27 cellular contexts compared by ENCODE assay signal in the genomic region with DNA sequence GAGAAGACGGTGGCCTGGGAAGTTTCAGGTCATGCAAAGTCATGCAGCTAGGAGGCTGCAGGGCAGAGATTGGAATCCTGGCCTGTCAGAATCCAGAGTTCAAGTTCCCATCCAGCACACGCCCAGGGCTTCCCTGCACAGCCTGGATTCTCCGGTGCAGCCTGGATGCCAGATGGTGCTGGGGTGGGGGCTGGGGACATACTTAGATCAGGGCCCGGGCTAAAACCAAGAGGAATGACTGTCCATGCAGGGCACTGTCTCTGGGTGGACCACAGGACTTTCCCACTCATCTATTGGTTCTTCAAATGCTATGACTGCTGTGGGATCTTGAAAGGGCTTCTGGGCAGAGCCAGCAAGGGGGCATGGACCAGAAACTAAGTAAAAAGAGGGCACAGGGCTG. TPM values are rescaled to one million over a fixed set of nuclear protein-coding genes. Genes with fewer than 3 reads are reported as not detected.
"Had no signal": no experiment of that assay in that cellular context is flagged by ENCODE, and none has a peak within 500 bp of the region (broad histone marks: within the 10 kb centered on the region; RNA-seq: fewer than 3 reads in every experiment).

No MANE protein-coding gene starts in this region.

- H3K27me3 ChIP-seq: MG63, SJCRH30 had no signal

- H3K4me1 ChIP-seq: SJCRH30 had no signal

- H3K9me3 ChIP-seq: MG63, SJCRH30 had no signal

- H3K27ac ChIP-seq: SJCRH30 had no signal

- ATAC-seq: activated CD4-positive, alpha-beta T cell treated with anti-CD3 and anti-CD28 coated beads for 36 hours; activated T-helper 17 cell treated with anti-CD3 and anti-CD28 coated beads, Interleukin-2, amount 50 U/mL, for 72 hours had no signal

- DNase-seq: activated CD4-positive, alpha-beta memory T cell treated with anti-CD3 and anti-CD28 coated beads, Interleukin-2, amount 10 ng/mL, durations not matched to agents 7 days and 5 days; activated CD4-positive, alpha-beta T cell treated with anti-CD3 and anti-CD28 coated beads for 36 hours; activated CD4-positive, alpha-beta T cell treated with anti-CD3 and anti-CD28 coated beads, Interleukin-2, amount 50 U/mL, for 1 hour; activated CD4-positive, CD25-positive, alpha-beta regulatory T cell; activated gamma-delta T cell treated with Interleukin-2 at 50 U/mL for 16 hours; activated naive CD4-positive, alpha-beta T cell treated with anti-CD3 and anti-CD28 coated beads, Interleukin-2, amount 10 ng/mL, durations not matched to agents 7 days and 5 days; activated naive CD8-positive, alpha-beta T cell treated with anti-CD3 and anti-CD28 coated beads for 36 hours; activated T-cell treated with anti-CD3 and anti-CD28 coated beads for 4 hours; activated T-cell treated with anti-CD3 and anti-CD28 coated beads, Interleukin-2, amount 50 U/mL, for 48 hours; anterior cingulate cortex; cerebellar nuclear complex; MG63; MV-4-11; NCI-H1092 treated with DMSO at 0.1 percent for 48 hours; NCI-H1417 treated with DMSO at 0.1 percent for 48 hours; NCI-H1694; NCI-H2029; NCI-H2107; NCI-H2171 treated with DMSO at 0.1 percent for 48 hours; NCI-H345; NCI-H510A; NCI-H748 treated with DMSO at 0.1 percent for 48 hours; SJCRH30 had no signal

- H3K36me3 ChIP-seq: MG63, SJCRH30 had no signal

- H3K4me3 ChIP-seq: MG63, SJCRH30 had no signal

RNA-seq across cellular contexts. Expression of a gene that starts 24.6 kb away (rescaled TPM):
- total RNA-seq: activated CD4-positive, alpha-beta memory T cell treated with anti-CD3 and anti-CD28 coated beads, Interleukin-2, amount 10 ng/mL, durations not matched to agents 7 days and 5 days; activated CD4-positive, alpha-beta T cell treated with anti-CD3 and anti-CD28 coated beads for 36 hours; activated CD8-positive, alpha-beta memory T cell treated with anti-CD3 and anti-CD28 coated beads for 36 hours; activated naive CD8-positive, alpha-beta T cell treated with anti-CD3 and anti-CD28 coated beads for 36 hours; activated T-helper 17 cell treated with anti-CD3 and anti-CD28 coated beads, Interleukin-2, amount 50 U/mL, for 72 hours; OCI-LY7; RPMI7951 had no signal
